ENCODE assay signal across 1 cellular context in the genomic region with DNA sequence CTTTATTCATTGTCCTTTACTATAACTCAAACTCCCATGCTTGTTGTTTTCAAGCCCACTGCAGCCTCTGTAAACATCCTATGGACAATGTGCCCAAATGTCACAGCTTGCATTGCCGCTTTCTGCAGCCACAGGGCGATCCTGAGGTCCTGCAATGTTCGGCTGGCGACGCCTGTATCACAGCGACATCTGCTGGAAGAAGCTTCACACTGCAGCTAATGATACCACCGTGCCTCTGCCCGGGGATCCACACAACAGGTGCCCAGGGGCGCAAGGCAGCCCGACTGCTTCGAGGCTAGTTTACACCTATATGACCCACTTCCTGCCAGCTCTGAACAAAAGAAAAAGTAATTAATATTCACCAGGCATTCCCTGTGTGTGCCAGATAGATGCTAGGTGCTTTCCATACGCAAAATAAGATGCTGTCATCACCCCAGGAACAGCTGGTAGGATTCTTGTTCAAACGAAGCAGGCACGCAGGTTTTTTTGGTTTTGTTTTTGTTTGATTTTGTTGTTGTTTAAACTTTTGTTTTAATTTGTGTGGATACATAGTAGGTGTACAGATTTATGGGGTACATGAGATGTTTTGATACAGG.
TF ChIP-seq lines count a peak whose summit lies in the region.

No MANE protein-coding gene starts in this region.

TF ChIP-seq in HepG2, 621 proteins besides CTCF, POLR2A, EP300 and RAD21 (continued from another document and continues in another):
- TF ChIP-seq, protein P1, sequence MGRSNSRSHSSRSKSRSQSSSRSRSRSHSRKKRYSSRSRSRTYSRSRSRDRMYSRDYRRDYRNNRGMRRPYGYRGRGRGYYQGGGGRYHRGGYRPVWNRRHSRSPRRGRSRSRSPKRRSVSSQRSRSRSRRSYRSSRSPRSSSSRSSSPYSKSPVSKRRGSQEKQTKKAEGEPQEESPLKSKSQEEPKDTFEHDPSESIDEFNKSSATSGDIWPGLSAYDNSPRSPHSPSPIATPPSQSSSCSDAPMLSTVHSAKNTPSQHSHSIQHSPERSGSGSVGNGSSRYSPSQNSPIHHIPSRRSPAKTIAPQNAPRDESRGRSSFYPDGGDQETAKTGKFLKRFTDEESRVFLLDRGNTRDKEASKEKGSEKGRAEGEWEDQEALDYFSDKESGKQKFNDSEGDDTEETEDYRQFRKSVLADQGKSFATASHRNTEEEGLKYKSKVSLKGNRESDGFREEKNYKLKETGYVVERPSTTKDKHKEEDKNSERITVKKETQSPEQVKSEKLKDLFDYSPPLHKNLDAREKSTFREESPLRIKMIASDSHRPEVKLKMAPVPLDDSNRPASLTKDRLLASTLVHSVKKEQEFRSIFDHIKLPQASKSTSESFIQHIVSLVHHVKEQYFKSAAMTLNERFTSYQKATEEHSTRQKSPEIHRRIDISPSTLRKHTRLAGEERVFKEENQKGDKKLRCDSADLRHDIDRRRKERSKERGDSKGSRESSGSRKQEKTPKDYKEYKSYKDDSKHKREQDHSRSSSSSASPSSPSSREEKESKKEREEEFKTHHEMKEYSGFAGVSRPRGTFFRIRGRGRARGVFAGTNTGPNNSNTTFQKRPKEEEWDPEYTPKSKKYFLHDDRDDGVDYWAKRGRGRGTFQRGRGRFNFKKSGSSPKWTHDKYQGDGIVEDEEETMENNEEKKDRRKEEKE (IDR thresholded peaks at IDR 0.05): no peak
- TF ChIP-seq SMC3 (IDR thresholded peaks at IDR 0.05; ENCODE audit: low read length) (peak; percentile 72), XRCC5 (optimal IDR thresholded peaks at IDR 0.05; ENCODE audit: low read length) (no peak), KDM2A (CRISPR knock-in tag; IDR thresholded peaks at IDR 0.05; ENCODE audit: borderline replicate concordance, low read depth) (peak; percentile 71; the same call in 1 of the 2 replicates), PITX1 (CRISPR knock-in tag; IDR thresholded peaks at IDR 0.05) (no peak), HOXA5 (CRISPR knock-in tag; IDR thresholded peaks at IDR 0.05) (no peak), ZFP36 (IDR thresholded peaks at IDR 0.05; ENCODE audit: borderline replicate concordance, low read depth, low read length, partially characterized antibody) (peak; percentile 27), ZNF260 (CRISPR knock-in tag; IDR thresholded peaks at IDR 0.05; ENCODE audit: borderline replicate concordance, low read depth) (no peak), ARID2 (CRISPR knock-in tag; IDR thresholded peaks at IDR 0.05; ENCODE audit: borderline replicate concordance) (no peak), SALL1 (CRISPR knock-in tag; IDR thresholded peaks at IDR 0.05) (peak; percentile 25; the same call in 1 of the 2 replicates), ZNF224 (CRISPR knock-in tag; IDR thresholded peaks at IDR 0.05) (no peak), GATAD2A (CRISPR knock-in tag; IDR thresholded peaks at IDR 0.05) (no peak), JUN (CRISPR knock-in tag; IDR thresholded peaks at IDR 0.05) (no peak), BORCS8-MEF2B (CRISPR knock-in tag; IDR thresholded peaks at IDR 0.05) (no peak), ZNF468 (CRISPR knock-in tag; IDR thresholded peaks at IDR 0.05) (no peak), RFX5 (IDR thresholded peaks at IDR 0.05; ENCODE audit: low read depth, low read length) (no peak), MTA3 (CRISPR knock-in tag; IDR thresholded peaks at IDR 0.05) (no peak), DMAP1 (CRISPR knock-in tag; IDR thresholded peaks at IDR 0.05) (no peak), ZNF251 (CRISPR knock-in tag; IDR thresholded peaks at IDR 0.05) (no peak), FOXJ3 (CRISPR knock-in tag; IDR thresholded peaks at IDR 0.05; ENCODE audit: borderline replicate concordance) (no peak), ZNF460 (CRISPR knock-in tag; IDR thresholded peaks at IDR 0.05; ENCODE audit: borderline replicate concordance) (no peak), AHR (CRISPR knock-in tag; IDR thresholded peaks at IDR 0.05) (no peak), KLF6 (CRISPR knock-in tag; IDR thresholded peaks at IDR 0.05) (no peak), ZNF589 (CRISPR knock-in tag; conservative IDR thresholded peaks at IDR 0.05) (0 out of 2 replicates have a peak, but pooled peaks have one; percentile 34), REPIN1 (CRISPR knock-in tag; IDR thresholded peaks at IDR 0.05; ENCODE audit: borderline replicate concordance, low read depth) (peak; percentile 46; the same call in 1 of the 2 replicates), GATAD1 (CRISPR knock-in tag; IDR thresholded peaks at IDR 0.05) (no peak), MIER3 (CRISPR knock-in tag; IDR thresholded peaks at IDR 0.05; ENCODE audit: borderline replicate concordance) (no peak), LCORL (IDR thresholded peaks at IDR 0.05) (no peak), LCORL (CRISPR knock-in tag; IDR thresholded peaks at IDR 0.05) (no peak), SSRP1 (CRISPR knock-in tag; IDR thresholded peaks at IDR 0.05) (no peak), TP53 (CRISPR knock-in tag; conservative IDR thresholded peaks at IDR 0.05) (no peak), KDM3A (CRISPR knock-in tag; IDR thresholded peaks at IDR 0.05; ENCODE audit: low read depth) (no peak), CBX1 (IDR thresholded peaks at IDR 0.05; ENCODE audit: low read depth) (peak; percentile 50), ZNF543 (CRISPR knock-in tag; IDR thresholded peaks at IDR 0.05) (no peak)
- TF ChIP-seq, protein P2, sequence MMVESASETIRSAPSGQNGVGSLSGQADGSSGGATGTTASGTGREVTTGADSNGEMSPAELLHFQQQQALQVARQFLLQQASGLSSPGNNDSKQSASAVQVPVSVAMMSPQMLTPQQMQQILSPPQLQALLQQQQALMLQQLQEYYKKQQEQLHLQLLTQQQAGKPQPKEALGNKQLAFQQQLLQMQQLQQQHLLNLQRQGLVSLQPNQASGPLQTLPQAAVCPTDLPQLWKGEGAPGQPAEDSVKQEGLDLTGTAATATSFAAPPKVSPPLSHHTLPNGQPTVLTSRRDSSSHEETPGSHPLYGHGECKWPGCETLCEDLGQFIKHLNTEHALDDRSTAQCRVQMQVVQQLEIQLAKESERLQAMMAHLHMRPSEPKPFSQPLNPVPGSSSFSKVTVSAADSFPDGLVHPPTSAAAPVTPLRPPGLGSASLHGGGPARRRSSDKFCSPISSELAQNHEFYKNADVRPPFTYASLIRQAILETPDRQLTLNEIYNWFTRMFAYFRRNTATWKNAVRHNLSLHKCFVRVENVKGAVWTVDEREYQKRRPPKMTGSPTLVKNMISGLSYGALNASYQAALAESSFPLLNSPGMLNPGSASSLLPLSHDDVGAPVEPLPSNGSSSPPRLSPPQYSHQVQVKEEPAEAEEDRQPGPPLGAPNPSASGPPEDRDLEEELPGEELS (CRISPR knock-in tag; IDR thresholded peaks at IDR 0.05): 0 out of 2 replicates have a peak, but pooled peaks have one; percentile 38
- TF ChIP-seq, protein P3, sequence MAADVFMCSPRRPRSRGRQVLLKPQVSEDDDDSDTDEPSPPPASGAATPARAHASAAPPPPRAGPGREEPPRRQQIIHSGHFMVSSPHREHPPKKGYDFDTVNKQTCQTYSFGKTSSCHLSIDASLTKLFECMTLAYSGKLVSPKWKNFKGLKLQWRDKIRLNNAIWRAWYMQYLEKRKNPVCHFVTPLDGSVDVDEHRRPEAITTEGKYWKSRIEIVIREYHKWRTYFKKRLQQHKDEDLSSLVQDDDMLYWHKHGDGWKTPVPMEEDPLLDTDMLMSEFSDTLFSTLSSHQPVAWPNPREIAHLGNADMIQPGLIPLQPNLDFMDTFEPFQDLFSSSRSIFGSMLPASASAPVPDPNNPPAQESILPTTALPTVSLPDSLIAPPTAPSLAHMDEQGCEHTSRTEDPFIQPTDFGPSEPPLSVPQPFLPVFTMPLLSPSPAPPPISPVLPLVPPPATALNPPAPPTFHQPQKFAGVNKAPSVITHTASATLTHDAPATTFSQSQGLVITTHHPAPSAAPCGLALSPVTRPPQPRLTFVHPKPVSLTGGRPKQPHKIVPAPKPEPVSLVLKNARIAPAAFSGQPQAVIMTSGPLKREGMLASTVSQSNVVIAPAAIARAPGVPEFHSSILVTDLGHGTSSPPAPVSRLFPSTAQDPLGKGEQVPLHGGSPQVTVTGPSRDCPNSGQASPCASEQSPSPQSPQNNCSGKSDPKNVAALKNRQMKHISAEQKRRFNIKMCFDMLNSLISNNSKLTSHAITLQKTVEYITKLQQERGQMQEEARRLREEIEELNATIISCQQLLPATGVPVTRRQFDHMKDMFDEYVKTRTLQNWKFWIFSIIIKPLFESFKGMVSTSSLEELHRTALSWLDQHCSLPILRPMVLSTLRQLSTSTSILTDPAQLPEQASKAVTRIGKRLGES (CRISPR knock-in tag; IDR thresholded peaks at IDR 0.05; ENCODE audit: borderline replicate concordance): no peak
- TF ChIP-seq, protein P4, sequence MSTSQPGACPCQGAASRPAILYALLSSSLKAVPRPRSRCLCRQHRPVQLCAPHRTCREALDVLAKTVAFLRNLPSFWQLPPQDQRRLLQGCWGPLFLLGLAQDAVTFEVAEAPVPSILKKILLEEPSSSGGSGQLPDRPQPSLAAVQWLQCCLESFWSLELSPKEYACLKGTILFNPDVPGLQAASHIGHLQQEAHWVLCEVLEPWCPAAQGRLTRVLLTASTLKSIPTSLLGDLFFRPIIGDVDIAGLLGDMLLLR (CRISPR knock-in tag; IDR thresholded peaks at IDR 0.05): no peak
- TF ChIP-seq, protein P5, sequence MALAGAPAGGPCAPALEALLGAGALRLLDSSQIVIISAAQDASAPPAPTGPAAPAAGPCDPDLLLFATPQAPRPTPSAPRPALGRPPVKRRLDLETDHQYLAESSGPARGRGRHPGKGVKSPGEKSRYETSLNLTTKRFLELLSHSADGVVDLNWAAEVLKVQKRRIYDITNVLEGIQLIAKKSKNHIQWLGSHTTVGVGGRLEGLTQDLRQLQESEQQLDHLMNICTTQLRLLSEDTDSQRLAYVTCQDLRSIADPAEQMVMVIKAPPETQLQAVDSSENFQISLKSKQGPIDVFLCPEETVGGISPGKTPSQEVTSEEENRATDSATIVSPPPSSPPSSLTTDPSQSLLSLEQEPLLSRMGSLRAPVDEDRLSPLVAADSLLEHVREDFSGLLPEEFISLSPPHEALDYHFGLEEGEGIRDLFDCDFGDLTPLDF (CRISPR knock-in tag; IDR thresholded peaks at IDR 0.05): no peak
- TF ChIP-seq, protein P6, sequence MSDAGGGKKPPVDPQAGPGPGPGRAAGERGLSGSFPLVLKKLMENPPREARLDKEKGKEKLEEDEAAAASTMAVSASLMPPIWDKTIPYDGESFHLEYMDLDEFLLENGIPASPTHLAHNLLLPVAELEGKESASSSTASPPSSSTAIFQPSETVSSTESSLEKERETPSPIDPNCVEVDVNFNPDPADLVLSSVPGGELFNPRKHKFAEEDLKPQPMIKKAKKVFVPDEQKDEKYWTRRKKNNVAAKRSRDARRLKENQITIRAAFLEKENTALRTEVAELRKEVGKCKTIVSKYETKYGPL (CRISPR knock-in tag; IDR thresholded peaks at IDR 0.05): no peak
- TF ChIP-seq, protein P7, sequence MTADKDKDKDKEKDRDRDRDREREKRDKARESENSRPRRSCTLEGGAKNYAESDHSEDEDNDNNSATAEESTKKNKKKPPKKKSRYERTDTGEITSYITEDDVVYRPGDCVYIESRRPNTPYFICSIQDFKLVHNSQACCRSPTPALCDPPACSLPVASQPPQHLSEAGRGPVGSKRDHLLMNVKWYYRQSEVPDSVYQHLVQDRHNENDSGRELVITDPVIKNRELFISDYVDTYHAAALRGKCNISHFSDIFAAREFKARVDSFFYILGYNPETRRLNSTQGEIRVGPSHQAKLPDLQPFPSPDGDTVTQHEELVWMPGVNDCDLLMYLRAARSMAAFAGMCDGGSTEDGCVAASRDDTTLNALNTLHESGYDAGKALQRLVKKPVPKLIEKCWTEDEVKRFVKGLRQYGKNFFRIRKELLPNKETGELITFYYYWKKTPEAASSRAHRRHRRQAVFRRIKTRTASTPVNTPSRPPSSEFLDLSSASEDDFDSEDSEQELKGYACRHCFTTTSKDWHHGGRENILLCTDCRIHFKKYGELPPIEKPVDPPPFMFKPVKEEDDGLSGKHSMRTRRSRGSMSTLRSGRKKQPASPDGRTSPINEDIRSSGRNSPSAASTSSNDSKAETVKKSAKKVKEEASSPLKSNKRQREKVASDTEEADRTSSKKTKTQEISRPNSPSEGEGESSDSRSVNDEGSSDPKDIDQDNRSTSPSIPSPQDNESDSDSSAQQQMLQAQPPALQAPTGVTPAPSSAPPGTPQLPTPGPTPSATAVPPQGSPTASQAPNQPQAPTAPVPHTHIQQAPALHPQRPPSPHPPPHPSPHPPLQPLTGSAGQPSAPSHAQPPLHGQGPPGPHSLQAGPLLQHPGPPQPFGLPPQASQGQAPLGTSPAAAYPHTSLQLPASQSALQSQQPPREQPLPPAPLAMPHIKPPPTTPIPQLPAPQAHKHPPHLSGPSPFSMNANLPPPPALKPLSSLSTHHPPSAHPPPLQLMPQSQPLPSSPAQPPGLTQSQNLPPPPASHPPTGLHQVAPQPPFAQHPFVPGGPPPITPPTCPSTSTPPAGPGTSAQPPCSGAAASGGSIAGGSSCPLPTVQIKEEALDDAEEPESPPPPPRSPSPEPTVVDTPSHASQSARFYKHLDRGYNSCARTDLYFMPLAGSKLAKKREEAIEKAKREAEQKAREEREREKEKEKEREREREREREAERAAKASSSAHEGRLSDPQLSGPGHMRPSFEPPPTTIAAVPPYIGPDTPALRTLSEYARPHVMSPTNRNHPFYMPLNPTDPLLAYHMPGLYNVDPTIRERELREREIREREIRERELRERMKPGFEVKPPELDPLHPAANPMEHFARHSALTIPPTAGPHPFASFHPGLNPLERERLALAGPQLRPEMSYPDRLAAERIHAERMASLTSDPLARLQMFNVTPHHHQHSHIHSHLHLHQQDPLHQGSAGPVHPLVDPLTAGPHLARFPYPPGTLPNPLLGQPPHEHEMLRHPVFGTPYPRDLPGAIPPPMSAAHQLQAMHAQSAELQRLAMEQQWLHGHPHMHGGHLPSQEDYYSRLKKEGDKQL (CRISPR knock-in tag; IDR thresholded peaks at IDR 0.05; ENCODE audit: low read depth): no peak
- TF ChIP-seq, protein P8, sequence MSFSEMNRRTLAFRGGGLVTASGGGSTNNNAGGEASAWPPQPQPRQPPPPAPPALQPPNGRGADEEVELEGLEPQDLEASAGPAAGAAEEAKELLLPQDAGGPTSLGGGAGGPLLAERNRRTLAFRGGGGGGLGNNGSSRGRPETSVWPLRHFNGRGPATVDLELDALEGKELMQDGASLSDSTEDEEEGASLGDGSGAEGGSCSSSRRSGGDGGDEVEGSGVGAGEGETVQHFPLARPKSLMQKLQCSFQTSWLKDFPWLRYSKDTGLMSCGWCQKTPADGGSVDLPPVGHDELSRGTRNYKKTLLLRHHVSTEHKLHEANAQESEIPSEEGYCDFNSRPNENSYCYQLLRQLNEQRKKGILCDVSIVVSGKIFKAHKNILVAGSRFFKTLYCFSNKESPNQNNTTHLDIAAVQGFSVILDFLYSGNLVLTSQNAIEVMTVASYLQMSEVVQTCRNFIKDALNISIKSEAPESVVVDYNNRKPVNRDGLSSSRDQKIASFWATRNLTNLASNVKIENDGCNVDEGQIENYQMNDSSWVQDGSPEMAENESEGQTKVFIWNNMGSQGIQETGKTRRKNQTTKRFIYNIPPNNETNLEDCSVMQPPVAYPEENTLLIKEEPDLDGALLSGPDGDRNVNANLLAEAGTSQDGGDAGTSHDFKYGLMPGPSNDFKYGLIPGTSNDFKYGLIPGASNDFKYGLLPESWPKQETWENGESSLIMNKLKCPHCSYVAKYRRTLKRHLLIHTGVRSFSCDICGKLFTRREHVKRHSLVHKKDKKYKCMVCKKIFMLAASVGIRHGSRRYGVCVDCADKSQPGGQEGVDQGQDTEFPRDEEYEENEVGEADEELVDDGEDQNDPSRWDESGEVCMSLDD (CRISPR knock-in tag; IDR thresholded peaks at IDR 0.05; ENCODE audit: borderline replicate concordance): no peak
